Comparison of ENCODE assay signal across 1 cellular context in genomic region chr7:1531263-1531978, GRCh38.
TF ChIP-seq lines count a peak whose summit lies in the region.

No MANE protein-coding gene starts in this region.

TF ChIP-seq in IMR-90, 13 proteins besides CTCF, POLR2A, EP300 and RAD21 (continued from another document):
- TF ChIP-seq RCOR1 (IDR thresholded peaks at IDR 0.05; ENCODE audit: insufficient replicate concordance, low read length) (no peak), USF2 (IDR thresholded peaks at IDR 0.05; ENCODE audit: low read depth, low read length) (0 out of 2 replicates have a peak, but pooled peaks have one; percentile 21), CHD1 (IDR thresholded peaks at IDR 0.05; ENCODE audit: low read depth, low read length) (0 out of 2 replicates have a peak, but pooled peaks have one; percentile 68), MAZ (IDR thresholded peaks at IDR 0.05; ENCODE audit: borderline replicate concordance, low read depth, low read length) (peak; percentile 40; the same call in 1 of the 2 replicates), ELK1 (IDR thresholded peaks at IDR 0.05; ENCODE audit: borderline replicate concordance, low read depth, low read length) (no peak), MAFK (IDR thresholded peaks at IDR 0.05; ENCODE audit: low read depth, low read length) (no peak), RFX5 (IDR thresholded peaks at IDR 0.05; ENCODE audit: low read depth, low read length) (no peak), BHLHE40 (IDR thresholded peaks at IDR 0.05; ENCODE audit: low read depth, low read length) (peak; percentile 80), FOS (IDR thresholded peaks at IDR 0.05; ENCODE audit: low read depth, low read length) (no peak), NFE2L2 (IDR thresholded peaks at IDR 0.05; ENCODE audit: low read depth, low read length) (no peak), SMC3 (IDR thresholded peaks at IDR 0.05; ENCODE audit: low read depth, low read length) (no peak), CEBPB (IDR thresholded peaks at IDR 0.05; ENCODE audit: low read depth, low read length) (no peak)
